20 cellular contexts compared by ENCODE assay signal in the genomic region with DNA sequence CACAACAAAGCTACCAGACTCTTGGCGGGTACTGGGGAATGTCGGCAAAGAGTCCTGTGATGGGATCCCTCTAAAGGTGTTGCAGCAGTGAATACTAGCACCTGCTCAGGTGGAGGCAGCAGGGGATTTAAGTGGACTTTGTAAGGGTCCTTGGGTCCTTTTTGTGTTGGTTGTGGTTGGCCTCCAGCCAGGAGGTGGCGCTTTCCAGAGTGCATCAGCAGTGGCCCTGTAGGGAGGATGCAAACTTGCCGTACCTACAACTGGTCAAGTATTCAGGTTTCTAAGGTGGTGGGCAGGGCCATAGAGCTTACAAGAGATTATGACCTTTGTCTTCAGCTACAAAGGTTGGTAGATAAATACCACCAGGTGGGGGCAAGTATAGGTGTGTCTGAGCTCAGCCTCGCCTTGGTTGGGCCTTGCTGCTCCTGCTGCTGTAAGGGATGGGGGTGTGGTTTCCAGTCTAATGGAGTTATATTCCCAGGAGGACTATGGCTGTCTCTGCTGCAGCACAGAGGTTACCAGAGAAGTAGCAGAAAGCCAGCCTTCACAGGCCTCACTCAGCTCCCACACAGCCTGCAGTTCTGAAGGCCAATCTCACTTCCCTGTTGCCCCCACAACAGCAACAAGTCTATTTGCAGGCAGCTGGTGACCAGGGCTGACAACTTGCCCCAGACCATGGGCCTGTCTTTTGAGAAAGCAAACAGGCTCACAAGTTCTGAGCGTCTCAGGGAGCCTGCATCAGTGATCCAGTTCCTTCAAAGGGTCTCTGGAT.
"Had no signal": no experiment of that assay in that cellular context is flagged by ENCODE, and none has a peak within 500 bp of the region (broad histone marks: within the 10 kb centered on the region; RNA-seq: fewer than 3 reads in every experiment).

No MANE protein-coding gene starts in this region.

- DNase-seq: activated CD4-positive, alpha-beta T cell treated with anti-CD3 and anti-CD28 coated beads, Interleukin-2, amount 10 ng/mL, durations not matched to agents 7 days and 5 days; activated CD4-positive, CD25-positive, alpha-beta regulatory T cell treated with anti-CD3 and anti-CD28 coated beads, Interleukin-2, amount 50 U/mL, for 72 hours; activated CD8-positive, alpha-beta memory T cell treated with anti-CD3 and anti-CD28 coated beads, Interleukin-2, amount 10 ng/mL, durations not matched to agents 7 days and 5 days; activated CD8-positive, alpha-beta T cell treated with anti-CD3 and anti-CD28 coated beads for 36 hours; activated gamma-delta T cell; activated naive CD4-positive, alpha-beta T cell treated with anti-CD3 and anti-CD28 coated beads, Interleukin-2, amount 50 U/mL, for 16 hours; activated naive CD8-positive, alpha-beta T cell treated with anti-CD3 and anti-CD28 coated beads, Interleukin-2, amount 50 U/mL, for 24 hours; activated T-cell treated with anti-CD3 and anti-CD28 coated beads for 4 hours; anterior cingulate cortex; body of pancreas; cortex of kidney; heart left ventricle; islet precursor cell; left cardiac atrium; psoas muscle; stimulated activated CD4-positive, alpha-beta T cell treated with anti-CD3 and anti-CD28 coated beads, Interleukin-12 subunit alpha, Interleukin-12 subunit beta, amount 100 ng/mL, for 4 hours; transverse colon; WERI-Rb-1 had no signal

- ATAC-seq: activated CD8-positive, alpha-beta memory T cell treated with anti-CD3 and anti-CD28 coated beads, Interleukin-2, amount 10 ng/mL, durations not matched to agents 7 days and 5 days; activated CD8-positive, alpha-beta T cell treated with anti-CD3 and anti-CD28 coated beads for 36 hours; activated naive CD8-positive, alpha-beta T cell treated with anti-CD3 and anti-CD28 coated beads, Interleukin-2, amount 50 U/mL, for 24 hours; body of pancreas; gastroesophageal sphincter; heart left ventricle; left cardiac atrium; pancreas; psoas muscle had no signal
